Comparison of ENCODE assay signal across 18 cellular contexts in the genomic region with DNA sequence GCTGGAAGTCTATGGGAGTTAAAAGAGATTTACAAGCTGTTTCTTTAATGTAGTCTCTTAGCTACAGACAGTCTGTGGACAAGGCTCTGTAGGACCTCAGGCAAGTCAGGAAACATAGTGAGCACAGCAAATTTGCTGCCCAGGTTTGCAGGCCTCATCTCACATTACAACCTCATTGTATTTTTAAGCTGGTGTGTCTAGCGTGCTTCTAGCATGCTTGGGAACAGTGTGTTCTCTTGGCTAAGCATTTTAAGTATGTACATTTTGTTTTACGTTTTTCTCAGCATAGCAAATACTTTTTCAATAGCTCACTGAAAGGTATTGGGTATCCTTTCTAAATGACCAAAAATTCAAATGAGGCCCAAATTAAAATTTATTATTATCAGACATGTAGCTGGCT.
DNase-seq lines count a peak whose midpoint lies in the region; FAIRE-seq and TF ChIP-seq lines count a peak whose summit lies in the region.
"Had no signal": no experiment of that assay in that cellular context is flagged by ENCODE, and none has a peak within 500 bp of the region (broad histone marks: within the 10 kb centered on the region; RNA-seq: fewer than 3 reads in every experiment).

No MANE protein-coding gene starts in this region.

- FAIRE-seq in keratinocyte (lab: Jason Lieb, UNC) = peak; percentile 59
- FAIRE-seq: D721Med had no signal

- H3K4me1 ChIP-seq in SJSA1 (replicated peaks) (peaks cover 32% of the 10 kb centered on the region), keratinocyte (ENCODE audit: control insufficient read depth, extremely low read depth, insufficient read depth, low read length) (peaks cover 38% of the 10 kb centered on the region), skeletal muscle satellite cell (ENCODE audit: control insufficient read depth, insufficient read depth, low read length) (peaks cover 85% of the 10 kb centered on the region), neuronal stem cell (ENCODE audit: control insufficient read depth in 2 of 2, insufficient read depth in 1 of 2, low read depth in 1 of 2, low read length in 2 of 2) (no peaks in the 10 kb centered on the region)
- H3K4me1 ChIP-seq: SJCRH30 had no signal

- H4K91ac ChIP-seq in neuronal stem cell (ENCODE audit: low read depth, low read length, poor library complexity) = no peak overlapping the region

- H3K9me3 ChIP-seq in SJSA1 (replicated peaks) = no peaks in the 10 kb centered on the region
- H3K9me3 ChIP-seq in keratinocyte (ENCODE audit: control insufficient read depth, low read depth, low read length) = no peaks in the 10 kb centered on the region
- H3K9me3 ChIP-seq in skeletal muscle satellite cell (replicated peaks; ENCODE audit: low read length) = no peaks in the 10 kb centered on the region
- H3K9me3 ChIP-seq in neuronal stem cell (replicated peaks in 1 of 2; ENCODE audit: control insufficient read depth in 2 of 2, insufficient read depth in 1 of 2, low read depth in 1 of 2, low read length in 2 of 2) = no peaks in the 10 kb centered on the region
- H3K9me3 ChIP-seq: BE2C, neutrophil, SJCRH30 had no signal

- TF ChIP-seq CTCF in keratinocyte (optimal IDR thresholded peaks at IDR 0.05 in 1 of 3, IDR thresholded peaks at IDR 0.05 in 1 of 3, conservative IDR thresholded peaks at IDR 0.05 in 1 of 3; ENCODE audit: extremely low read depth in 1 of 3, insufficient read depth in 2 of 3, low read length in 3 of 3) = no peak

- H3K18ac ChIP-seq in neuronal stem cell (ENCODE audit: low read length) = no peak overlapping the region

- H3K9me1 ChIP-seq in keratinocyte (ENCODE audit: control insufficient read depth, extremely low read depth, insufficient read depth, low read length) = no peaks in the 10 kb centered on the region

- H3K79me2 ChIP-seq in keratinocyte (ENCODE audit: control insufficient read depth, insufficient read depth, low read length) = peaks cover 2% of the 10 kb centered on the region

- H3K23ac ChIP-seq in neuronal stem cell (ENCODE audit: low read depth, low read length, poor library complexity) = no peak overlapping the region

- H4K8ac ChIP-seq in neuronal stem cell (ENCODE audit: low read depth, low read length) = no peak overlapping the region

- H2BK5ac ChIP-seq in neuronal stem cell (ENCODE audit: low read length) = no peak overlapping the region

- no peak overlapping the region for H2AK5ac ChIP-seq in neuronal stem cell (ENCODE audit: low read depth, low read length)

- H3K9ac ChIP-seq in keratinocyte (ENCODE audit: control insufficient read depth, extremely low read depth, insufficient read depth, low read length) (no peak overlapping the region), skeletal muscle satellite cell (ENCODE audit: low read depth, low read length) (peak overlapping the region; percentile 76), neuronal stem cell (ENCODE audit: low read depth, low read length, poor library complexity) (no peak overlapping the region)

- no peak for DNase-seq in SJSA1 (ENCODE audit: low read depth in 1 of 2, low spot score in 2 of 2)
- peak; percentile 93 for DNase-seq in fibroblast of gingiva (ENCODE audit: low read depth)
- DNase-seq in keratinocyte (ENCODE audit: low read depth, low spot score) = no peak
- DNase-seq in neuronal stem cell (ENCODE audit: low spot score) = no peak
- DNase-seq in stimulated activated CD4-positive, alpha-beta T cell treated with anti-CD3 and anti-CD28 coated beads, Interleukin-12 subunit alpha, Interleukin-12 subunit beta, amount 100 ng/mL, for 4 hours = no peak
- no peak for DNase-seq in DMS 273 treated with DMSO at 0.1 percent for 48 hours (lab: John Stamatoyannopoulos, UW)
- DNase-seq: activated B cell treated with CpG ODN at 0.5 μM for 24 hours; activated CD8-positive, alpha-beta T cell treated with anti-CD3 and anti-CD28 coated beads, Interleukin-2, amount 10 ng/mL, durations not matched to agents 7 days and 5 days; activated T-cell treated with anti-CD3 and anti-CD28 coated beads, Interleukin-2, amount 50 U/mL, for 4 hours; BE2C; effector memory CD4-positive, alpha-beta T cell; midbrain; NCI-H2029 treated with DMSO at 0.1 percent for 48 hours; SJCRH30 had no signal

- H3K36me3 ChIP-seq in SJSA1 (peaks cover 8% of the 10 kb centered on the region), keratinocyte (ENCODE audit: control insufficient read depth in 2 of 2, extremely low read depth in 1 of 2, insufficient read depth in 2 of 2, low read length in 2 of 2) (peaks cover 2 to 6% of the 10 kb centered on the region in 2 experiments), skeletal muscle satellite cell (ENCODE audit: insufficient read depth, low read length) (peaks cover 49% of the 10 kb centered on the region), neuronal stem cell (replicated peaks in 1 of 2; ENCODE audit: control insufficient read depth in 2 of 2, insufficient read depth in 2 of 2, low read length in 2 of 2) (no peaks in the 10 kb centered on the region)
- H3K36me3 ChIP-seq: BE2C, neutrophil had no signal

- WGBS in neuronal stem cell (ENCODE audit: extremely low coverage in 2 of 2, insufficient read length in 2 of 2, insufficient replicate concordance in 1 of 2), 2 donors = no CpG with 5 or more reads among the region's 2 CpGs

- H3K4me3 ChIP-seq in SJSA1 (no peak overlapping the region), keratinocyte (ENCODE audit: control insufficient read depth in 2 of 3, extremely low read depth in 1 of 3, insufficient read depth in 2 of 3, low read depth in 1 of 3, low read length in 3 of 3) (no peak overlapping the region), skeletal muscle satellite cell (ENCODE audit: low read length) (no peak overlapping the region), neuronal stem cell (ENCODE audit: low read length in 2 of 2) (no peak overlapping the region)
- H3K4me3 ChIP-seq: SJCRH30, smooth muscle cell had no signal

- H3K27me3 ChIP-seq in SJSA1 (replicated peaks) (no peaks in the 10 kb centered on the region), keratinocyte (ENCODE audit: control insufficient read depth, extremely low read depth, insufficient read depth, low read length) (no peaks in the 10 kb centered on the region), skeletal muscle satellite cell (ENCODE audit: control insufficient read depth, insufficient read depth, low read length) (no peaks in the 10 kb centered on the region), neuronal stem cell (ENCODE audit: control insufficient read depth in 3 of 3, insufficient read depth in 3 of 3, low read depth in 1 of 3, low read length in 3 of 3) (no peaks in the 10 kb centered on the region)
- H3K27me3 ChIP-seq: BE2C, neutrophil, SJCRH30 had no signal

- no peak overlapping the region for H3K14ac ChIP-seq in neuronal stem cell (ENCODE audit: low read length)

- H3K27ac ChIP-seq in SJSA1 (0 out of 2 replicates have a peak overlapping the region, but pooled peaks have one; percentile 8), keratinocyte (ENCODE audit: control insufficient read depth, insufficient read depth, low read length) (peak overlapping the region; percentile 10), neuronal stem cell (replicated peaks; ENCODE audit: low read length) (no peak overlapping the region)
- H3K27ac ChIP-seq: neutrophil, SJCRH30 had no signal

- H3K4ac ChIP-seq in neuronal stem cell (ENCODE audit: low read length) = no peak overlapping the region

- H2AFZ ChIP-seq in keratinocyte (ENCODE audit: control insufficient read depth, low read length) (no peak overlapping the region), neuronal stem cell (ENCODE audit: low read length) (no peak overlapping the region)

- no peaks in the 10 kb centered on the region for H3K79me1 ChIP-seq in neuronal stem cell (ENCODE audit: low read depth, low read length)

- H2BK12ac ChIP-seq in neuronal stem cell (ENCODE audit: low read length) = no peak overlapping the region

- H4K20me1 ChIP-seq in keratinocyte (ENCODE audit: control insufficient read depth, extremely low read depth, insufficient read depth, low read length) = no peaks in the 10 kb centered on the region

- no peak overlapping the region for H3K4me2 ChIP-seq in keratinocyte (ENCODE audit: control insufficient read depth, extremely low read depth, insufficient read depth, low read depth, low read length)
- peak overlapping the region; percentile 48 for H3K4me2 ChIP-seq in skeletal muscle satellite cell (ENCODE audit: low read length)
- no peak overlapping the region for H3K4me2 ChIP-seq in neuronal stem cell (ENCODE audit: insufficient read depth, low read length, poor library complexity, severe bottlenecking)
- H3K4me2 ChIP-seq: smooth muscle cell had no signal

- no peak overlapping the region for H2BK15ac ChIP-seq in neuronal stem cell (ENCODE audit: low read length)

- dilution Hi-C loops in keratinocyte (cut with MboI; ENCODE audit: extremely low pct_ligation_motif_present, low sequenced_read_pairs) = no loop called here

- H2BK120ac ChIP-seq in neuronal stem cell (ENCODE audit: low read depth, low read length) = no peak overlapping the region
